8 cellular contexts compared by ENCODE assay signal in the genomic region with DNA sequence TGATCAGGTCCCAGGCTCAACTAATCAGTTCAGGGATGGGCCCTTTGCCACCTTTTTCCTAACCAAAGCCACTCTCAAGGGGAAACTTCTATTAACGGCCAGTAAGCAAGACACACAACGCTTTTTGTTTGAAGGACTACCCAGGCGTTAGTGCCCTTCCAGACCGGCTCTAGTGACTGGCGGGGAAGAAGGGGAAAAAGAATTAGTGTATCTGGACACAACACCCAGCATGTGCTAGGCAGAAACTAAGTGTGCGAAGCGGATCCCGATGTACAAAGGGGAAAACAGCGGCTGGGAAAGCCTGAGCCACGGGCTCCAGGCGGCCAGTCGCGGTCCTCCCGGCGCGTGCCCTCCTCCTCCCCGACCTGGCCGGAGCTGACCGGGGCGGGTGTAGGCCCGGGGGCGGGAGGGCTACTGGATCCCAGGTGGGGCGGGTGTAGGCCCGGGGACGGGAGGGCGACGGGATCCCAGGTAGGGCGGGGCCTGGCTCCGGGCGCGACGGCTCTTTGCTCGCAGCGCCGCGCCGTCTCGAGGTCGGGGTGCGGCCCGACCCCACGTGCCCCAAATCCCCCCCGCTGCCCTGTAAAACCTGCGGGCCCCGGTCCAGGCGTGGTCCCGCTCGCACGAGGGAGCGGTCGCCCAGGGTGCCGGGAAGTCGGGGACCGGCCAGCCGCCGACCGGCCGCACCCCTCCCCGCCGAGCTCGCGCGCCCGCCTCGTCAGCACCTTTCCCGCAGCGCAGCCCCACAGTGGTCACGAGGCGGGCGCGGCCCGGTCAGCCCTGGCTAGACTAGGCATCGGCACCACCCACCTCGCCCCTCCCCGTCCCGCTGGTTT. TPM values are rescaled to one million over a fixed set of nuclear protein-coding genes. Genes with fewer than 3 reads are reported as not detected.
DNase-seq lines count a peak whose midpoint lies in the region; ATAC-seq, FAIRE-seq and TF ChIP-seq lines count a peak whose summit lies in the region.

No MANE protein-coding gene starts in this region.

- ATAC-seq in CD4-positive, alpha-beta T cell (ENCODE audit: poor library complexity), result peak; percentile 28
- ATAC-seq in GM19043 (IDR thresholded peaks at IDR 0.05; ENCODE audit: low read depth, unreplicated experiment) (peak; percentile 19), HG03175 (IDR thresholded peaks at IDR 0.05; ENCODE audit: unreplicated experiment) (peak; percentile 19), RWPE2 (ENCODE audit: low read depth) (peak; percentile 79)

- H3K4me1 ChIP-seq in RWPE2 (ENCODE audit: insufficient read depth, poor library complexity, severe bottlenecking), result peaks cover 10% of the 10 kb centered on the region
- H3K4me1 ChIP-seq in subcutaneous abdominal adipose tissue (ENCODE audit: control insufficient read depth in 5 of 5, insufficient read depth in 5 of 5, low read length in 5 of 5), result peaks cover 16 to 32% (median 28%) of the 10 kb centered on the region in 5 donors

- no peak for TF ChIP-seq CTCF in CD4-positive, alpha-beta T cell (IDR thresholded peaks at IDR 0.05)
- TF ChIP-seq CTCF in RWPE2 (IDR thresholded peaks at IDR 0.05; ENCODE audit: poor library complexity, severe bottlenecking) (no peak), cardiac fibroblast (IDR thresholded peaks at IDR 0.05; ENCODE audit: low read depth, low read length) (no peak)

- H3K36me3 Mint-ChIP-seq in CD4-positive, alpha-beta T cell (ENCODE audit: low read depth), result peaks cover 15% of the 10 kb centered on the region

- intact Hi-C loops in CD4-positive, alpha-beta T cell (cut with DNase I, micrococcal nuclease), result loop anchor here (1.0 to 2.0 kb wide), 8 partner anchors 9 to 230 kb away; a partner anchor contains a TSS

- no peaks in the 10 kb centered on the region for H3K27me3 Mint-ChIP-seq in CD4-positive, alpha-beta T cell

- H3K27me3 ChIP-seq in CD4-positive, alpha-beta T cell (ENCODE audit: control insufficient read depth, insufficient read depth, low read length), result no peaks in the 10 kb centered on the region
- H3K27me3 ChIP-seq in RWPE2 (ENCODE audit: insufficient read depth, poor library complexity, severe bottlenecking), result no peaks in the 10 kb centered on the region
- no peaks in the 10 kb centered on the region for H3K27me3 ChIP-seq in subcutaneous abdominal adipose tissue (ENCODE audit: control insufficient read depth in 5 of 5, insufficient read depth in 4 of 5, low read length in 5 of 5)

- peak in 2 of 10 experiments; percentile 45 to 58 for DNase-seq in CD4-positive, alpha-beta T cell
- no peak for DNase-seq in RWPE2 (ENCODE audit: low spot score)
- peak in 1 of 2 donors; percentile 59 for DNase-seq in cardiac fibroblast (ENCODE audit: low read depth in 2 of 2)
- DNase-seq in kidney glomerular epithelial cell (lab: John Stamatoyannopoulos, UW), result peak; percentile 44
- DNase-seq in GM19239 (ENCODE audit: insufficient read length, low spot score), result no peak

- H3K36me3 ChIP-seq in RWPE2 (ENCODE audit: low read depth) (no peaks in the 10 kb centered on the region), subcutaneous abdominal adipose tissue (ENCODE audit: control insufficient read depth in 5 of 5, insufficient read depth in 5 of 5, low read length in 5 of 5) (no peaks in the 10 kb centered on the region)

- peaks cover 62% of the 10 kb centered on the region for H3K4me1 Mint-ChIP-seq in CD4-positive, alpha-beta T cell (ENCODE audit: low read depth)

- CTCF ChIA-PET in CD4-positive, alpha-beta T cell (lab: Charles Lee), result interaction anchor here (0.6 to 5.6 kb wide), 15 partner anchors 9 to 1190 kb away, joined by 3 to 55 read pairs (median 8); a partner anchor contains a TSS

- no peaks in the 10 kb centered on the region for H3K9me3 Mint-ChIP-seq in CD4-positive, alpha-beta T cell

- H3K27ac Mint-ChIP-seq in CD4-positive, alpha-beta T cell, result peak overlapping the region; percentile 99

- no peak for FAIRE-seq in GM19239 (lab: Jason Lieb, UNC)

- peak overlapping the region; percentile 97 for H3K27ac ChIP-seq in CD4-positive, alpha-beta T cell (ENCODE audit: low read depth, low read length)
- H3K27ac ChIP-seq in RWPE2 (ENCODE audit: poor library complexity, severe bottlenecking) (peak overlapping the region; percentile 91), subcutaneous abdominal adipose tissue (ENCODE audit: low read depth, low read length) (peak overlapping the region; percentile 100)

- H3K9ac ChIP-seq in subcutaneous abdominal adipose tissue (ENCODE audit: low read length in 5 of 5), result peak overlapping the region; percentile 91 to 100 (median 96)

- peak overlapping the region; percentile 99 for H3K4me3 Mint-ChIP-seq in CD4-positive, alpha-beta T cell

- peak overlapping the region; percentile 46 for H3K4me3 ChIP-seq in RWPE2 (ENCODE audit: severe bottlenecking)
- H3K4me3 ChIP-seq in cardiac fibroblast (replicated peaks in 1 of 2; ENCODE audit: low read depth in 2 of 2, low read length in 2 of 2), result peak overlapping the region; percentile 39 to 56
- peak overlapping the region; percentile 39 to 70 (median 68) for H3K4me3 ChIP-seq in subcutaneous abdominal adipose tissue (ENCODE audit: low read depth in 1 of 5, low read length in 5 of 5)

- no peaks in the 10 kb centered on the region for H3K9me3 ChIP-seq in CD4-positive, alpha-beta T cell (ENCODE audit: control insufficient read depth, low read length)
- no peaks in the 10 kb centered on the region for H3K9me3 ChIP-seq in RWPE2 (ENCODE audit: severe bottlenecking)
- no peaks in the 10 kb centered on the region for H3K9me3 ChIP-seq in subcutaneous abdominal adipose tissue (ENCODE audit: control insufficient read depth in 5 of 5, low read length in 5 of 5)

- POLR2A ChIA-PET in CD4-positive, alpha-beta T cell (lab: Charles Lee), result interaction anchor here (0.9 to 15.8 kb wide), 20 partner anchors 9 to 705 kb away, joined by 3 to 932 read pairs (median 12); a partner anchor contains a TSS

RNA-seq across cellular contexts. Expression of a gene that starts 48.8 kb away (rescaled TPM):
- total RNA-seq in CD4-positive, alpha-beta T cell, result 10 to 100 TPM; 16.9 to 18.4 TPM

RNA-seq across cellular contexts. Expression of a gene that starts 54.7 kb away (rescaled TPM):
- 100 to 1,000 TPM; 228 to 233 TPM for total RNA-seq in CD4-positive, alpha-beta T cell

Comparison
In these comparisons a context has a peak if more than half of its experiments do, and no peak if none do; other contexts are left out.
1. ATAC-seq: peak in every context shown above with its lines; median percentile 79 in RWPE2; 28 in CD4-positive, alpha-beta T cell; 19 in GM19043; 19 in HG03175.